In genomic region chr17:64129765-64130558, GRCh38 we compare ENCODE assay signal across 8 cellular contexts. TPM values are rescaled to one million over a fixed set of nuclear protein-coding genes. Genes with fewer than 3 reads are reported as not detected.
A peak's percentile ranks its signal among the peaks of the same experiment; 100 is the strongest.
DNase-seq lines count a peak whose midpoint lies in the region; ATAC-seq and TF ChIP-seq lines count a peak whose summit lies in the region.

Gene ERN1, minus strand, starts transcription at chr17:64130144. Its CDS starts 115 bp downstream, at chr17:64130029.

- H3K9ac ChIP-seq in GM23248 = peak within 1 kb of the TSS; percentile 89

- no peaks in the 10 kb centered on the region for H3K27me3 Mint-ChIP-seq in natural killer cell treated with Interleukin-12 subunit alpha and Interleukin-12 subunit beta and Interleukin-15 and Interleukin-18, amount 100 ng/mL, for 72 hours

- peak; percentile 94 to 97 for ATAC-seq in natural killer cell treated with Interleukin-12 subunit alpha and Interleukin-12 subunit beta and Interleukin-15 and Interleukin-18, amount 100 ng/mL, for 72 hours

- no peaks in the 10 kb centered on the region for H3K9me3 Mint-ChIP-seq in natural killer cell treated with Interleukin-12 subunit alpha and Interleukin-12 subunit beta and Interleukin-15 and Interleukin-18, amount 100 ng/mL, for 72 hours

- H3K4me1 ChIP-seq in GM23248 (ENCODE audit: insufficient read depth) = peaks cover 43% of the 10 kb centered on the region

- in situ Hi-C loops in GM23248 (cut with MboI) = loop anchor here (5.0 to 10.0 kb wide), 2 partner anchors 98 to 205 kb away; no protein-coding TSS in a partner anchor

- no peaks in the 10 kb centered on the region for H4K20me1 ChIP-seq in GM23248 (ENCODE audit: insufficient read depth)

- peak within 1 kb of the TSS; percentile 87 for H2AFZ ChIP-seq in GM23248

- H3K36me3 Mint-ChIP-seq in natural killer cell treated with Interleukin-12 subunit alpha and Interleukin-12 subunit beta and Interleukin-15 and Interleukin-18, amount 100 ng/mL, for 72 hours = peaks cover 9% of the 10 kb centered on the region

- no peaks in the 10 kb centered on the region for H3K9me2 ChIP-seq in GM23248 (ENCODE audit: insufficient read depth)

- H3K4me3 Mint-ChIP-seq in natural killer cell treated with Interleukin-12 subunit alpha and Interleukin-12 subunit beta and Interleukin-15 and Interleukin-18, amount 100 ng/mL, for 72 hours = peak within 1 kb of the TSS; percentile 91

- H3K4me2 ChIP-seq in GM23248 (ENCODE audit: unreplicated experiment) = peak within 1 kb of the TSS; percentile 88

- H3K36me3 ChIP-seq in GM23248 (ENCODE audit: low read depth) = no peaks in the 10 kb centered on the region

- 2% methylated on average over 30 to 74 of the region's 98 CpGs for WGBS in GM23248 (ENCODE audit: low coverage in 1 of 2, low lambda C conversion rate in 2 of 2, missing lambda C conversion rate in 2 of 2), 2 experiments

- H3F3A ChIP-seq in GM23248 (ENCODE audit: insufficient read depth) = peaks cover 28% of the 10 kb centered on the region

- peak; percentile 95 for DNase-seq in Daoy (ENCODE audit: low read depth)
- peak; percentile 98 for DNase-seq in GM23248
- no peak for DNase-seq in LNCaP clone FGC (ENCODE audit: low read depth)
- peak; percentile 69 to 80 for DNase-seq in SHP77 (lab: John Stamatoyannopoulos, UW)
- peak; percentile 88 for DNase-seq in activated T-helper 9 cell treated with anti-CD3 and anti-CD28 coated beads, Interleukin-2, amount 50 U/mL, for 16 hours (ENCODE audit: low read depth)
- DNase-seq in fibroblast of peridontal ligament (ENCODE audit: extremely low read depth) = peak; percentile 88
- peak; percentile 96 for DNase-seq in natural killer cell treated with Interleukin-12 subunit alpha and Interleukin-12 subunit beta and Interleukin-15 and Interleukin-18, amount 100 ng/mL, for 72 hours (ENCODE audit: low spot score)
- peak; percentile 88 for DNase-seq in stimulated activated naive CD4-positive, alpha-beta T cell treated with Interleukin-2 at 50 U/mL for 16 hours (lab: John Stamatoyannopoulos, UW)

- H3K27ac ChIP-seq in GM23248 = peak within 1 kb of the TSS; percentile 78

- H3K4me1 Mint-ChIP-seq in natural killer cell treated with Interleukin-12 subunit alpha and Interleukin-12 subunit beta and Interleukin-15 and Interleukin-18, amount 100 ng/mL, for 72 hours (ENCODE audit: low read depth in 2 of 2) = peaks cover 43 to 46% of the 10 kb centered on the region in 2 donors

- H3K27me3 ChIP-seq in GM23248 (replicated peaks; ENCODE audit: insufficient read depth) = no peaks in the 10 kb centered on the region

- H3K9me3 ChIP-seq in GM23248 (ENCODE audit: low read depth) = no peaks in the 10 kb centered on the region

- H3K27ac Mint-ChIP-seq in natural killer cell treated with Interleukin-12 subunit alpha and Interleukin-12 subunit beta and Interleukin-15 and Interleukin-18, amount 100 ng/mL, for 72 hours = peak within 1 kb of the TSS; percentile 92 to 94

- peak within 1 kb of the TSS; percentile 87 for H3K4me3 ChIP-seq in GM23248
- peak within 1 kb of the TSS; percentile 66 for H3K4me3 ChIP-seq in LNCaP clone FGC (ENCODE audit: low read depth, low read length)

- peaks cover 45% of the 10 kb centered on the region for H3K79me2 ChIP-seq in GM23248 (ENCODE audit: insufficient read depth)

- no peak for TF ChIP-seq CTCF in LNCaP clone FGC (IDR thresholded peaks at IDR 0.05; ENCODE audit: control insufficient read depth, extremely low read depth, insufficient read depth)

RNA-seq across cellular contexts. Expression of gene ERN1, which starts in this region (rescaled TPM):
- 5.2 and 13.5 TPM in 2 replicates for total RNA-seq in Daoy (2014; rRNA removed; shearing (Covaris generic))
- total RNA-seq in GM23248 (2014; rRNA removed; shearing (Covaris generic)) = 5.7 and 5.8 TPM in 2 replicates
- 9.9 and 13.7 TPM in 2 replicates for polyA plus RNA-seq in GM23248 (2016; fragmentation: Nextera tagmentation; extraction: Ambion mirVana)
- total RNA-seq in natural killer cell treated with Interleukin-12 subunit alpha and Interleukin-12 subunit beta and Interleukin-15 and Interleukin-18, amount 100 ng/mL, for 72 hours = 100 to 1,000 TPM; 131 TPM
